ENCODE assay signal across 1 cellular context in genomic region chr16:1914084-1914608, GRCh38.
TF ChIP-seq lines count a peak whose summit lies in the region.

No MANE protein-coding gene starts in this region.

TF ChIP-seq in H1, 55 proteins besides CTCF, POLR2A, EP300 and RAD21:
- TF ChIP-seq TAF1 (IDR thresholded peaks at IDR 0.05; ENCODE audit: low read depth, low read length) (no peak), RXRA (IDR thresholded peaks at IDR 0.05; ENCODE audit: insufficient read depth, low read depth, low read length) (no peak), SIN3A (conservative IDR thresholded peaks at IDR 0.05 in 1 of 2, IDR thresholded peaks at IDR 0.05 in 1 of 2; ENCODE audit: low read depth in 1 of 2, low read length in 2 of 2) (no peak), NRF1 (IDR thresholded peaks at IDR 0.05; ENCODE audit: low read depth, low read length) (no peak), KDM4A (IDR thresholded peaks at IDR 0.05; ENCODE audit: low read depth, low read length, severe bottlenecking) (no peak), TBP (IDR thresholded peaks at IDR 0.05; ENCODE audit: low read depth, low read length) (no peak), CEBPB (IDR thresholded peaks at IDR 0.05; ENCODE audit: low read depth, low read length) (no peak), CHD7 (IDR thresholded peaks at IDR 0.05; ENCODE audit: insufficient replicate concordance, low read length) (no peak), CTBP2 (IDR thresholded peaks at IDR 0.05; ENCODE audit: borderline replicate concordance, insufficient read depth, insufficient read length, low read length) (no peak)
